Comparison of ENCODE assay signal across 1 cellular context in the genomic region with DNA sequence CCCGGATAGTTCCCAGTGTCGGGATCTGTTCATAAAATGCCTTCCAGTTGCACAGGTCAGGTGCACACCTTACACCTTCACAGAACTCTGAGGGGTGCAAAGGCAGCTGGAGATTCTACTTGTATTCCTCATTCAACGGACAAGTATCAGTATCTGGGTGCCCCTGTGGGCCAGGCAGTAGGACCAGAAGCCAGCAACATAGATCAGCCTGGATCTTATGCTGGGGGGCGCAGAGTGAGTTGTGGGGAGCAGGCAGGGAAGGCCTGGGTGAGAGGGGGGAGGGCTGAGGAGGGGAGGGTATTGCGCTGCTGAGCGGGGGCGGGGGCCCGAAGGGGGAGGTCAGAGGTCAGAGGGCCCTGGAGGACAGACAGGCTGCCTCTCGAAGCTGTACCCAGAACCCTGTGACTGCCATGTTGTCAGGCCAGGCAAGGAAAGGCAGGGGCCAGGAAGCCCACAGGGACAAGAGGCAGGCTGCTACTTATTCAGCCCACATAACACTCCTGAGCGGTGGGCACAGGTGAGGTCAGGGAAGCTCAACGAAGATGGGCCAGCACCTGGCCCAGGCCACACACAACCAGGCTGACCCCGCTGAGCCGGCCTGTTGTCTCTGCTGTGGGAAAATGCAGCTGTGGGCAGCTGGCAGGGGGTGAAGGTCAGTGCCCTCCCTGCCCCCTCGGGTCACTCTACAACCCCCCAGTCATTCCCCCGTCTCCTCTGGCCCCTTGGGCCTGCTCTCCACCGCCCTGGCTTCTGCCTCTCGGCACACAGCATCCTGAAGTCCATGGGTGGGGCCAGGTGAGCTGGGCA.
TF ChIP-seq lines count a peak whose summit lies in the region.

No MANE protein-coding gene starts in this region.

TF ChIP-seq in GM23338, 12 proteins besides CTCF, POLR2A, EP300 and RAD21:
- TF ChIP-seq ETS1 (IDR thresholded peaks at IDR 0.05) = no peak
- no peak for TF ChIP-seq EZH2phosphoT487 (IDR thresholded peaks at IDR 0.05; ENCODE audit: unreplicated experiment)
- TF ChIP-seq, protein P1, sequence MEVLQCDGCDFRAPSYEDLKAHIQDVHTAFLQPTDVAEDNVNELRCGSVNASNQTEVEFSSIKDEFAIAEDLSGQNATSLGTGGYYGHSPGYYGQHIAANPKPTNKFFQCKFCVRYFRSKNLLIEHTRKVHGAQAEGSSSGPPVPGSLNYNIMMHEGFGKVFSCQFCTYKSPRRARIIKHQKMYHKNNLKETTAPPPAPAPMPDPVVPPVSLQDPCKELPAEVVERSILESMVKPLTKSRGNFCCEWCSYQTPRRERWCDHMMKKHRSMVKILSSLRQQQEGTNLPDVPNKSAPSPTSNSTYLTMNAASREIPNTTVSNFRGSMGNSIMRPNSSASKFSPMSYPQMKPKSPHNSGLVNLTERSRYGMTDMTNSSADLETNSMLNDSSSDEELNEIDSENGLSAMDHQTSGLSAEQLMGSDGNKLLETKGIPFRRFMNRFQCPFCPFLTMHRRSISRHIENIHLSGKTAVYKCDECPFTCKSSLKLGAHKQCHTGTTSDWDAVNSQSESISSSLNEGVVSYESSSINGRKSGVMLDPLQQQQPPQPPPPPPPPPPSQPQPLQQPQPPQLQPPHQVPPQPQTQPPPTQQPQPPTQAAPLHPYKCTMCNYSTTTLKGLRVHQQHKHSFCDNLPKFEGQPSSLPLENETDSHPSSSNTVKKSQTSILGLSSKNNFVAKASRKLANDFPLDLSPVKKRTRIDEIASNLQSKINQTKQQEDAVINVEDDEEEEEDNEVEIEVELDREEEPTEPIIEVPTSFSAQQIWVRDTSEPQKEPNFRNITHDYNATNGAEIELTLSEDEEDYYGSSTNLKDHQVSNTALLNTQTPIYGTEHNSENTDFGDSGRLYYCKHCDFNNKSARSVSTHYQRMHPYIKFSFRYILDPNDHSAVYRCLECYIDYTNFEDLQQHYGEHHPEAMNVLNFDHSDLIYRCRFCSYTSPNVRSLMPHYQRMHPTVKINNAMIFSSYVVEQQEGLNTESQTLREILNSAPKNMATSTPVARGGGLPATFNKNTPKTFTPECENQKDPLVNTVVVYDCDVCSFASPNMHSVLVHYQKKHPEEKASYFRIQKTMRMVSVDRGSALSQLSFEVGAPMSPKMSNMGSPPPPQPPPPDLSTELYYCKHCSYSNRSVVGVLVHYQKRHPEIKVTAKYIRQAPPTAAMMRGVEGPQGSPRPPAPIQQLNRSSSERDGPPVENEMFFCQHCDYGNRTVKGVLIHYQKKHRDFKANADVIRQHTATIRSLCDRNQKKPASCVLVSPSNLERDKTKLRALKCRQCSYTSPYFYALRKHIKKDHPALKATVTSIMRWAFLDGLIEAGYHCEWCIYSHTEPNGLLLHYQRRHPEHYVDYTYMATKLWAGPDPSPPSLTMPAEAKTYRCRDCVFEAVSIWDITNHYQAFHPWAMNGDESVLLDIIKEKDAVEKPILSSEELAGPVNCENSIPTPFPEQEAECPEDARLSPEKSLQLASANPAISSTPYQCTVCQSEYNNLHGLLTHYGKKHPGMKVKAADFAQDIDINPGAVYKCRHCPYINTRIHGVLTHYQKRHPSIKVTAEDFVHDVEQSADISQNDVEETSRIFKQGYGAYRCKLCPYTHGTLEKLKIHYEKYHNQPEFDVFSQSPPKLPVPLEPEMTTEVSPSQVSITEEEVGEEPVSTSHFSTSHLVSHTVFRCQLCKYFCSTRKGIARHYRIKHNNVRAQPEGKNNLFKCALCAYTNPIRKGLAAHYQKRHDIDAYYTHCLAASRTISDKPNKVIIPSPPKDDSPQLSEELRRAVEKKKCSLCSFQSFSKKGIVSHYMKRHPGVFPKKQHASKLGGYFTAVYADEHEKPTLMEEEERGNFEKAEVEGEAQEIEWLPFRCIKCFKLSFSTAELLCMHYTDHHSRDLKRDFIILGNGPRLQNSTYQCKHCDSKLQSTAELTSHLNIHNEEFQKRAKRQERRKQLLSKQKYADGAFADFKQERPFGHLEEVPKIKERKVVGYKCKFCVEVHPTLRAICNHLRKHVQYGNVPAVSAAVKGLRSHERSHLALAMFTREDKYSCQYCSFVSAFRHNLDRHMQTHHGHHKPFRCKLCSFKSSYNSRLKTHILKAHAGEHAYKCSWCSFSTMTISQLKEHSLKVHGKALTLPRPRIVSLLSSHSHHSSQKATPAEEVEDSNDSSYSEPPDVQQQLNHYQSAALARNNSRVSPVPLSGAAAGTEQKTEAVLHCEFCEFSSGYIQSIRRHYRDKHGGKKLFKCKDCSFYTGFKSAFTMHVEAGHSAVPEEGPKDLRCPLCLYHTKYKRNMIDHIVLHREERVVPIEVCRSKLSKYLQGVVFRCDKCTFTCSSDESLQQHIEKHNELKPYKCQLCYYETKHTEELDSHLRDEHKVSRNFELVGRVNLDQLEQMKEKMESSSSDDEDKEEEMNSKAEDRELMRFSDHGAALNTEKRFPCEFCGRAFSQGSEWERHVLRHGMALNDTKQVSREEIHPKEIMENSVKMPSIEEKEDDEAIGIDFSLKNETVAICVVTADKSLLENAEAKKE (CRISPR knock-in tag; IDR thresholded peaks at IDR 0.05) = no peak
- TF ChIP-seq NANOG (IDR thresholded peaks at IDR 0.05; ENCODE audit: borderline replicate concordance) = no peak
- no peak for TF ChIP-seq CREB1 (CRISPR knock-in tag; IDR thresholded peaks at IDR 0.05; ENCODE audit: low read depth)
- TF ChIP-seq POLR2AphosphoS5 (IDR thresholded peaks at IDR 0.05; ENCODE audit: low read depth) = no peak
- TF ChIP-seq ZNF114 (CRISPR knock-in tag; IDR thresholded peaks at IDR 0.05) = no peak
- TF ChIP-seq JUNB (IDR thresholded peaks at IDR 0.05; ENCODE audit: unreplicated experiment) = no peak
- TF ChIP-seq, protein P2, sequence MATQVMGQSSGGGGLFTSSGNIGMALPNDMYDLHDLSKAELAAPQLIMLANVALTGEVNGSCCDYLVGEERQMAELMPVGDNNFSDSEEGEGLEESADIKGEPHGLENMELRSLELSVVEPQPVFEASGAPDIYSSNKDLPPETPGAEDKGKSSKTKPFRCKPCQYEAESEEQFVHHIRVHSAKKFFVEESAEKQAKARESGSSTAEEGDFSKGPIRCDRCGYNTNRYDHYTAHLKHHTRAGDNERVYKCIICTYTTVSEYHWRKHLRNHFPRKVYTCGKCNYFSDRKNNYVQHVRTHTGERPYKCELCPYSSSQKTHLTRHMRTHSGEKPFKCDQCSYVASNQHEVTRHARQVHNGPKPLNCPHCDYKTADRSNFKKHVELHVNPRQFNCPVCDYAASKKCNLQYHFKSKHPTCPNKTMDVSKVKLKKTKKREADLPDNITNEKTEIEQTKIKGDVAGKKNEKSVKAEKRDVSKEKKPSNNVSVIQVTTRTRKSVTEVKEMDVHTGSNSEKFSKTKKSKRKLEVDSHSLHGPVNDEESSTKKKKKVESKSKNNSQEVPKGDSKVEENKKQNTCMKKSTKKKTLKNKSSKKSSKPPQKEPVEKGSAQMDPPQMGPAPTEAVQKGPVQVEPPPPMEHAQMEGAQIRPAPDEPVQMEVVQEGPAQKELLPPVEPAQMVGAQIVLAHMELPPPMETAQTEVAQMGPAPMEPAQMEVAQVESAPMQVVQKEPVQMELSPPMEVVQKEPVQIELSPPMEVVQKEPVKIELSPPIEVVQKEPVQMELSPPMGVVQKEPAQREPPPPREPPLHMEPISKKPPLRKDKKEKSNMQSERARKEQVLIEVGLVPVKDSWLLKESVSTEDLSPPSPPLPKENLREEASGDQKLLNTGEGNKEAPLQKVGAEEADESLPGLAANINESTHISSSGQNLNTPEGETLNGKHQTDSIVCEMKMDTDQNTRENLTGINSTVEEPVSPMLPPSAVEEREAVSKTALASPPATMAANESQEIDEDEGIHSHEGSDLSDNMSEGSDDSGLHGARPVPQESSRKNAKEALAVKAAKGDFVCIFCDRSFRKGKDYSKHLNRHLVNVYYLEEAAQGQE (IDR thresholded peaks at IDR 0.05; ENCODE audit: unreplicated experiment) = no peak
- no peak for TF ChIP-seq ZNF331 (CRISPR knock-in tag; IDR thresholded peaks at IDR 0.05; ENCODE audit: low read depth)
- no peak for TF ChIP-seq STAT1 (IDR thresholded peaks at IDR 0.05; ENCODE audit: unreplicated experiment)
- no peak for TF ChIP-seq EZH2 (IDR thresholded peaks at IDR 0.05; ENCODE audit: low read depth, unreplicated experiment)
